Comparison of ENCODE assay signal across 2 cellular contexts in the genomic region with DNA sequence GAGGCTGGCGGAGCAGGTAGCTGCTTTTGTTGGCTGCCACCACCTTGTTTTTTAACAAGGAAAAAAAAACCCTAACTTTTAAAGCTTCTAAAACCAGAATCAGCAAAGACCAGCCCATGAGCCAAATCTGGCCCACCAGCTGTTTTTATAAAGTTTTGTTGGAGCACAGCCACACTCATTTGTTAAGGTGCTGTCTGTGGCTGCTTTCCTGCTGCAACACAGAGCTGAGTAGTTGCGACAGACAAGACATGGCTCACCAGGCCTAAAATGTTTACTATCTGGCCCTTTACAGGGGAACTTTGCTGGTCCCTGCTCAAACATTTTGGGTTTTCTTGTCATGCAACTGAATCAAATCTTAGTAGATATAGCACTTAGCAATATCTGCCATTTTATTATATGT.
TF ChIP-seq lines count a peak whose summit lies in the region.

No MANE protein-coding gene starts in this region.

TF ChIP-seq in HepG2, 621 proteins besides CTCF, POLR2A, EP300 and RAD21:
- TF ChIP-seq, protein P1, sequence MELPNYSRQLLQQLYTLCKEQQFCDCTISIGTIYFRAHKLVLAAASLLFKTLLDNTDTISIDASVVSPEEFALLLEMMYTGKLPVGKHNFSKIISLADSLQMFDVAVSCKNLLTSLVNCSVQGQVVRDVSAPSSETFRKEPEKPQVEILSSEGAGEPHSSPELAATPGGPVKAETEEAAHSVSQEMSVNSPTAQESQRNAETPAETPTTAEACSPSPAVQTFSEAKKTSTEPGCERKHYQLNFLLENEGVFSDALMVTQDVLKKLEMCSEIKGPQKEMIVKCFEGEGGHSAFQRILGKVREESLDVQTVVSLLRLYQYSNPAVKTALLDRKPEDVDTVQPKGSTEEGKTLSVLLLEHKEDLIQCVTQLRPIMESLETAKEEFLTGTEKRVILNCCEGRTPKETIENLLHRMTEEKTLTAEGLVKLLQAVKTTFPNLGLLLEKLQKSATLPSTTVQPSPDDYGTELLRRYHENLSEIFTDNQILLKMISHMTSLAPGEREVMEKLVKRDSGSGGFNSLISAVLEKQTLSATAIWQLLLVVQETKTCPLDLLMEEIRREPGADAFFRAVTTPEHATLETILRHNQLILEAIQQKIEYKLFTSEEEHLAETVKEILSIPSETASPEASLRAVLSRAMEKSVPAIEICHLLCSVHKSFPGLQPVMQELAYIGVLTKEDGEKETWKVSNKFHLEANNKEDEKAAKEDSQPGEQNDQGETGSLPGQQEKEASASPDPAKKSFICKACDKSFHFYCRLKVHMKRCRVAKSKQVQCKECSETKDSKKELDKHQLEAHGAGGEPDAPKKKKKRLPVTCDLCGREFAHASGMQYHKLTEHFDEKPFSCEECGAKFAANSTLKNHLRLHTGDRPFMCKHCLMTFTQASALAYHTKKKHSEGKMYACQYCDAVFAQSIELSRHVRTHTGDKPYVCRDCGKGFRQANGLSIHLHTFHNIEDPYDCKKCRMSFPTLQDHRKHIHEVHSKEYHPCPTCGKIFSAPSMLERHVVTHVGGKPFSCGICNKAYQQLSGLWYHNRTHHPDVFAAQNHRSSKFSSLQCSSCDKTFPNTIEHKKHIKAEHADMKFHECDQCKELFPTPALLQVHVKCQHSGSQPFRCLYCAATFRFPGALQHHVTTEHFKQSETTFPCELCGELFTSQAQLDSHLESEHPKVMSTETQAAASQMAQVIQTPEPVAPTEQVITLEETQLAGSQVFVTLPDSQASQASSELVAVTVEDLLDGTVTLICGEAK (IDR thresholded peaks at IDR 0.05): no peak
- TF ChIP-seq, protein P1 (CRISPR knock-in tag; IDR thresholded peaks at IDR 0.05): 0 out of 2 replicates have a peak, but pooled peaks have one; percentile 23
- TF ChIP-seq, protein P2, sequence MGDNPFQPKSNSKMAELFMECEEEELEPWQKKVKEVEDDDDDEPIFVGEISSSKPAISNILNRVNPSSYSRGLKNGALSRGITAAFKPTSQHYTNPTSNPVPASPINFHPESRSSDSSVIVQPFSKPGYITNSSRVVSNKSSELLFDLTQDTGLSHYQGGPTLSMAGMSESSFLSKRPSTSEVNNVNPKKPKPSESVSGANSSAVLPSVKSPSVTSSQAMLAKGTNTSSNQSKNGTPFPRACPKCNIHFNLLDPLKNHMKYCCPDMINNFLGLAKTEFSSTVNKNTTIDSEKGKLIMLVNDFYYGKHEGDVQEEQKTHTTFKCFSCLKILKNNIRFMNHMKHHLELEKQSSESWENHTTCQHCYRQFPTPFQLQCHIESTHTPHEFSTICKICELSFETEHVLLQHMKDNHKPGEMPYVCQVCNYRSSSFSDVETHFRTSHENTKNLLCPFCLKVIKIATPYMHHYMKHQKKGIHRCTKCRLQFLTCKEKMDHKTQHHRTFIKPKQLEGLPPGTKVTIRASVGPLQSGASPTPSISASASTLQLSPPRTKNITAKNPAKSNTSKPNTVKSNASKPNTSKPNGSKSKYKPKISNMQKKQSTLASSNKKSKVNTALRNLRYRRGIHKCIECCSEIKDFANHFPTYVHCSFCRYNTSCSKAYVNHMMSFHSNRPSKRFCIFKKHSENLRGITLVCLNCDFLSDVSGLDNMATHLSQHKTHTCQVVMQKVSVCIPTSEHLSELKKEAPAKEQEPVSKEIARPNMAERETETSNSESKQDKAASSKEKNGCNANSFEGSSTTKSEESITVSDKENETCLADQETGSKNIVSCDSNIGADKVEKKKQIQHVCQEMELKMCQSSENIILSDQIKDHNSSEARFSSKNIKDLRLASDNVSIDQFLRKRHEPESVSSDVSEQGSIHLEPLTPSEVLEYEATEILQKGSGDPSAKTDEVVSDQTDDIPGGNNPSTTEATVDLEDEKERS (CRISPR knock-in tag; IDR thresholded peaks at IDR 0.05): no peak
- TF ChIP-seq CEBPG (CRISPR knock-in tag; IDR thresholded peaks at IDR 0.05): 0 out of 2 replicates have a peak, but pooled peaks have one; percentile 7
- TF ChIP-seq CEBPB (IDR thresholded peaks at IDR 0.05; ENCODE audit: borderline replicate concordance, low read depth, low read length): peak; percentile 70

TF ChIP-seq in SK-N-SH, 30 proteins besides CTCF, POLR2A, EP300 and RAD21:
- TF ChIP-seq MAX (IDR thresholded peaks at IDR 0.05; ENCODE audit: low read depth) (no peak), PBX3 (IDR thresholded peaks at IDR 0.05) (no peak), GATA2 (CRISPR knock-in tag; IDR thresholded peaks at IDR 0.05) (no peak), MEF2A (IDR thresholded peaks at IDR 0.05; ENCODE audit: borderline replicate concordance, low read depth) (no peak), REST (IDR thresholded peaks at IDR 0.05; ENCODE audit: low read depth, low read length) (no peak), JUND (IDR thresholded peaks at IDR 0.05) (no peak), TAF1 (IDR thresholded peaks at IDR 0.05; ENCODE audit: borderline replicate concordance, low read depth, low read length) (no peak), SMC3 (IDR thresholded peaks at IDR 0.05; ENCODE audit: low read depth, low read length) (no peak), GABPA (IDR thresholded peaks at IDR 0.05; ENCODE audit: low read depth) (no peak), FOXJ3 (CRISPR knock-in tag; IDR thresholded peaks at IDR 0.05) (no peak), YY1 (IDR thresholded peaks at IDR 0.05; ENCODE audit: low read depth) (no peak), FOXM1 (IDR thresholded peaks at IDR 0.05; ENCODE audit: low read depth) (no peak), TCF12 (IDR thresholded peaks at IDR 0.05) (no peak), CHD2 (IDR thresholded peaks at IDR 0.05; ENCODE audit: low read length, partially characterized antibody) (no peak)
- TF ChIP-seq, protein P3, sequence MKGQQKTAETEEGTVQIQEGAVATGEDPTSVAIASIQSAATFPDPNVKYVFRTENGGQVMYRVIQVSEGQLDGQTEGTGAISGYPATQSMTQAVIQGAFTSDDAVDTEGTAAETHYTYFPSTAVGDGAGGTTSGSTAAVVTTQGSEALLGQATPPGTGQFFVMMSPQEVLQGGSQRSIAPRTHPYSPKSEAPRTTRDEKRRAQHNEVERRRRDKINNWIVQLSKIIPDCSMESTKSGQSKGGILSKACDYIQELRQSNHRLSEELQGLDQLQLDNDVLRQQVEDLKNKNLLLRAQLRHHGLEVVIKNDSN (IDR thresholded peaks at IDR 0.05; ENCODE audit: borderline replicate concordance, low read depth): no peak
- TF ChIP-seq, protein P4, sequence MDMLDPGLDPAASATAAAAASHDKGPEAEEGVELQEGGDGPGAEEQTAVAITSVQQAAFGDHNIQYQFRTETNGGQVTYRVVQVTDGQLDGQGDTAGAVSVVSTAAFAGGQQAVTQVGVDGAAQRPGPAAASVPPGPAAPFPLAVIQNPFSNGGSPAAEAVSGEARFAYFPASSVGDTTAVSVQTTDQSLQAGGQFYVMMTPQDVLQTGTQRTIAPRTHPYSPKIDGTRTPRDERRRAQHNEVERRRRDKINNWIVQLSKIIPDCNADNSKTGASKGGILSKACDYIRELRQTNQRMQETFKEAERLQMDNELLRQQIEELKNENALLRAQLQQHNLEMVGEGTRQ (IDR thresholded peaks at IDR 0.05; ENCODE audit: borderline replicate concordance, low read depth, low read length): no peak
TF ChIP-seq in SK-N-SH: peak in this region for 0.
